ENCODE assay signal across 8 cellular contexts in genomic region chr20:44588321-44588720, GRCh38. TPM values are rescaled to one million over a fixed set of nuclear protein-coding genes. Genes with fewer than 3 reads are reported as not detected.
DNase-seq lines count a peak whose midpoint lies in the region; ATAC-seq and TF ChIP-seq lines count a peak whose summit lies in the region.
"Not testable (repeated sequence)": the region's sequence is repeated elsewhere in the genome, so short reads cannot be mapped to it uniquely, and the experiment has no call there.

No MANE protein-coding gene starts in this region.

- H3K79me2 ChIP-seq in OCI-LY3 (ENCODE audit: low read length): peaks cover 96% of the 10 kb centered on the region

- H2AFZ ChIP-seq in OCI-LY3 (ENCODE audit: low read depth, low read length): not testable (repeated sequence)

- 98 to 100% methylated on average over 1 to 9 of the region's 9 CpGs for WGBS in gastroesophageal sphincter (ENCODE audit: low coverage in 1 of 2), 2 donors
- 92 to 99% (median 95%) methylated on average over 9 of the region's 9 CpGs for WGBS in stomach, 5 donors

- H3K9me3 Mint-ChIP-seq in activated B cell treated with CpG ODN at 0.5 μM for 24 hours, mesothelial cell of epicardium: not testable (repeated sequence)

- not testable (repeated sequence) for H3K27ac ChIP-seq in BLaER1; HEK293 (ENCODE audit: extremely low read depth, low read depth, low read length)
- H3K27ac ChIP-seq in OCI-LY3 (ENCODE audit: low read length) (peak overlapping the region; percentile 90), gastroesophageal sphincter (peak overlapping the region; percentile 3 to 87 (median 80)), gastrocnemius medialis (peak overlapping the region in 3 of 4 donors; percentile 95 to 98 (median 98)), stomach (peak overlapping the region in 3 of 5 donors; percentile 10 to 87 (median 86))

- H3K27ac Mint-ChIP-seq in activated B cell treated with CpG ODN at 0.5 μM for 24 hours (peak overlapping the region; percentile 96), mesothelial cell of epicardium (peak overlapping the region; percentile 96)

- H3K4me2 ChIP-seq in BLaER1 (0 out of 2 replicates have a peak overlapping the region, but pooled peaks have one; percentile 94), OCI-LY3 (ENCODE audit: low read length) (peak overlapping the region; percentile 95)

- POLR2A ChIA-PET in HEK293 (lab: Yijun Ruan, JAX) (interaction anchor here (0.5 to 0.7 kb wide), 2 partner anchors 80 to 1268 kb away, joined by 3 read pairs; no protein-coding TSS in a partner anchor), activated B cell treated with CpG ODN at 0.5 μM for 24 hours (lab: Charles Lee) (interaction anchor here (0.7 to 5.3 kb wide), 6 partner anchors 9 to 1000 kb away, joined by 3 to 154 read pairs (median 10); partner anchors contain the start of gene SERINC3)

- not testable (repeated sequence) for DNase-seq in activated B cell treated with CpG ODN at 0.5 μM for 24 hours; mesothelial cell of epicardium (ENCODE audit: low spot score in 2 of 2, unreplicated experiment in 2 of 2); gastrocnemius medialis; stomach

- H3K9me3 ChIP-seq in BLaER1; HEK293 (ENCODE audit: control insufficient read depth, insufficient read depth, low read depth, low read length); OCI-LY3 (ENCODE audit: insufficient read depth, low read length); gastroesophageal sphincter; gastrocnemius medialis; stomach: not testable (repeated sequence)

- in situ Hi-C loops in gastrocnemius medialis (cut with MboI; ENCODE audit: low sequenced_read_pairs in 4 of 4): loop anchor here in 1 of 4 donors (25.0 kb wide), 1 partner anchor 376 kb away; the partner anchor contains the start of gene OSER1

- CTCF ChIA-PET in HEK293 (lab: Yijun Ruan, JAX): interaction anchor here (0.6 kb wide), 2 partner anchors 12 to 22 kb away, joined by 3 read pairs; no protein-coding TSS in a partner anchor
- CTCF ChIA-PET in activated B cell treated with CpG ODN at 0.5 μM for 24 hours (lab: Charles Lee): interaction anchor here (1.0 to 5.0 kb wide), 4 partner anchors 9 to 21 kb away, joined by 4 to 46 read pairs (median 21); no protein-coding TSS in a partner anchor

- H3K36me3 Mint-ChIP-seq in activated B cell treated with CpG ODN at 0.5 μM for 24 hours (ENCODE audit: low read depth) (peaks cover 80% of the 10 kb centered on the region), mesothelial cell of epicardium (peaks cover 28% of the 10 kb centered on the region)

- not testable (repeated sequence) for H3K36me3 ChIP-seq in BLaER1; HEK293 (ENCODE audit: control insufficient read depth in 2 of 2, insufficient read depth in 1 of 2, low read length in 2 of 2)
- H3K36me3 ChIP-seq in OCI-LY3 (replicated peaks; ENCODE audit: low read depth, low read length): peaks cover 80% of the 10 kb centered on the region
- peaks cover 0 to 31% of the 10 kb centered on the region in 2 donors for H3K36me3 ChIP-seq in gastroesophageal sphincter
- H3K36me3 ChIP-seq in gastrocnemius medialis: peaks cover 0 to 26% of the 10 kb centered on the region in 2 donors
- peaks cover 10 to 30% (median 28%) of the 10 kb centered on the region in 4 donors for H3K36me3 ChIP-seq in stomach

- TF ChIP-seq CTCF in HEK293 (tag by site-specific recombination; IDR thresholded peaks at IDR 0.05); OCI-LY3 (IDR thresholded peaks at IDR 0.05; ENCODE audit: low read depth, low read length); activated B cell treated with CpG ODN at 0.5 μM for 24 hours (IDR thresholded peaks at IDR 0.05); gastroesophageal sphincter (IDR thresholded peaks at IDR 0.05); mesothelial cell of epicardium (IDR thresholded peaks at IDR 0.05; ENCODE audit: unreplicated experiment); gastrocnemius medialis (IDR thresholded peaks at IDR 0.05 in 4 of 5, conservative IDR thresholded peaks at IDR 0.05 in 1 of 5); stomach (IDR thresholded peaks at IDR 0.05): not testable (repeated sequence)

- H3K27me3 ChIP-seq in BLaER1; OCI-LY3 (ENCODE audit: low read depth, low read length); gastroesophageal sphincter; gastrocnemius medialis; stomach: not testable (repeated sequence)

- not testable (repeated sequence) for TF ChIP-seq EP300 in gastroesophageal sphincter (IDR thresholded peaks at IDR 0.05); stomach (IDR thresholded peaks at IDR 0.05)

- TF ChIP-seq POLR2A in gastroesophageal sphincter (IDR thresholded peaks at IDR 0.05); gastrocnemius medialis (IDR thresholded peaks at IDR 0.05); stomach (IDR thresholded peaks at IDR 0.05): not testable (repeated sequence)

- H3K4me3 ChIP-seq in BLaER1; HEK293 (ENCODE audit: low read depth, low read length); gastroesophageal sphincter; gastrocnemius medialis; stomach: not testable (repeated sequence)
- H3K4me3 ChIP-seq in OCI-LY3 (ENCODE audit: low read length): peak overlapping the region; percentile 72

- not testable (repeated sequence) for H3K9ac ChIP-seq in BLaER1
- H3K9ac ChIP-seq in OCI-LY3 (ENCODE audit: low read length): peak overlapping the region; percentile 96

- H3K4me3 Mint-ChIP-seq in activated B cell treated with CpG ODN at 0.5 μM for 24 hours: peak overlapping the region; percentile 94
- H3K4me3 Mint-ChIP-seq in mesothelial cell of epicardium: not testable (repeated sequence)

- ATAC-seq in activated B cell treated with CpG ODN at 0.5 μM for 24 hours (ENCODE audit: low read depth); gastroesophageal sphincter; gastrocnemius medialis: not testable (repeated sequence)

- intact Hi-C loops in activated B cell treated with CpG ODN at 0.5 μM for 24 hours (cut with micrococcal nuclease): loop anchor here (5.0 kb wide), 1 partner anchor 906 kb away; no protein-coding TSS in a partner anchor
- intact Hi-C loops in gastrocnemius medialis (cut with DNase I; ENCODE audit: low total_unique reads): loop anchor here (10.0 kb wide), 1 partner anchor 384 kb away; no protein-coding TSS in a partner anchor
- intact Hi-C loops in stomach (cut with DNase I; ENCODE audit: low total_unique reads): not testable (repeated sequence)

- H3K4me1 Mint-ChIP-seq in activated B cell treated with CpG ODN at 0.5 μM for 24 hours (peaks cover 95% of the 10 kb centered on the region), mesothelial cell of epicardium (peaks cover 71% of the 10 kb centered on the region)

- H4K20me1 ChIP-seq in BLaER1: not testable (repeated sequence)
- H4K20me1 ChIP-seq in OCI-LY3 (ENCODE audit: insufficient read depth, low read length): peaks cover 46% of the 10 kb centered on the region

- H3K27me3 Mint-ChIP-seq in activated B cell treated with CpG ODN at 0.5 μM for 24 hours; mesothelial cell of epicardium (ENCODE audit: low read depth): not testable (repeated sequence)

- peaks cover 74% of the 10 kb centered on the region for H3K4me1 ChIP-seq in BLaER1
- not testable (repeated sequence) for H3K4me1 ChIP-seq in HEK293 (ENCODE audit: control insufficient read depth, insufficient read depth, low read length)
- H3K4me1 ChIP-seq in OCI-LY3 (ENCODE audit: low read length): peaks cover 89% of the 10 kb centered on the region
- H3K4me1 ChIP-seq in gastroesophageal sphincter: peaks cover 7 to 100% (median 16%) of the 10 kb centered on the region in 3 donors
- peaks cover 44 to 50% of the 10 kb centered on the region in 2 donors for H3K4me1 ChIP-seq in gastrocnemius medialis
- H3K4me1 ChIP-seq in stomach: peaks cover 14 to 45% (median 29%) of the 10 kb centered on the region in 4 donors

TF ChIP-seq in HEK293, 187 proteins besides CTCF, POLR2A, EP300 and RAD21:
- TF ChIP-seq ZNF133 (tag by site-specific recombination; IDR thresholded peaks at IDR 0.05): peak; percentile 69; the same call in 1 of the 2 replicates
TF ChIP-seq in HEK293: peak in this region for 1; not testable (repeated sequence) for 186.

RNA-seq across cellular contexts. Expression of gene PKIG, which starts 5.9 kb away (rescaled TPM):
- total RNA-seq in activated B cell treated with CpG ODN at 0.5 μM for 24 hours (181 and 191 TPM in 2 replicates), gastroesophageal sphincter (100 to 1,000 TPM; 241 to 418 (median 291) TPM), mesothelial cell of epicardium (50.4 to 59.1 TPM (median 51.6 TPM) in 3 replicates), gastrocnemius medialis (100 to 1,000 TPM in 2 of 4 donors, 10 to 100 TPM in 2; 72.9 to 153 (median 100) TPM), stomach (100 to 1,000 TPM in 1 of 5 donors, 10 to 100 TPM in 4; 17.4 to 113 (median 41.7) TPM)
- polyA plus RNA-seq in stomach: 100 to 1,000 TPM in 1 of 3 donors, 10 to 100 TPM in 2; 52.0 to 124 (median 86.9) TPM
